10 cellular contexts compared by ENCODE assay signal in genomic region chr6:41451039-41451438, GRCh38.
DNase-seq lines count a peak whose midpoint lies in the region; ATAC-seq lines count a peak whose summit lies in the region.
"Had no signal": no experiment of that assay in that cellular context is flagged by ENCODE, and none has a peak within 500 bp of the region (broad histone marks: within the 10 kb centered on the region; RNA-seq: fewer than 3 reads in every experiment).

No MANE protein-coding gene starts in this region.

- DNase-seq in NCI-H146 (lab: John Stamatoyannopoulos, UW): peak; percentile 36
- DNase-seq in NCI-H146 treated with DMSO at 0.1 percent for 48 hours (lab: John Stamatoyannopoulos, UW; ENCODE audit: unreplicated experiment): no peak
- peak; percentile 42 for DNase-seq in left ventricle myocardium superior
- no peak for DNase-seq in DMS53 treated with DMSO at 0.1 percent for 48 hours (lab: John Stamatoyannopoulos, UW; ENCODE audit: unreplicated experiment)
- DNase-seq in cerebellar nuclear complex (lab: John Stamatoyannopoulos, UW): no peak
- DNase-seq in superior temporal gyrus (ENCODE audit: extremely low spot score): no peak
- DNase-seq: activated naive CD4-positive, alpha-beta T cell treated with anti-CD3 and anti-CD28 coated beads for 36 hours; NCI-H1105 treated with DMSO at 0.1 percent for 48 hours had no signal

- ATAC-seq in left ventricle myocardium superior: peak; percentile 54

- H3K27ac ChIP-seq in angular gyrus (ENCODE audit: low read depth, low read length) (peak overlapping the region; percentile 74), temporal lobe (ENCODE audit: low read depth, low read length) (peak overlapping the region; percentile 79)

- intact Hi-C loops in left ventricle myocardium superior (cut with micrococcal nuclease): no loop called here

Comparison
In these comparisons a context has a peak if more than half of its experiments do, and no peak if none do; other contexts are left out.
1. DNase-seq: peak in NCI-H146 (single experiment) and left ventricle myocardium superior (single experiment); none in NCI-H146 treated with DMSO at 0.1 percent for 48 hours (single experiment), DMS53 treated with DMSO at 0.1 percent for 48 hours (single experiment), cerebellar nuclear complex (0 of 2) and superior temporal gyrus (single experiment).